36 cellular contexts compared by ENCODE assay signal in genomic region chr6:44080561-44081521, GRCh38. TPM values are rescaled to one million over a fixed set of nuclear protein-coding genes. Genes with fewer than 3 reads are reported as not detected.
DNase-seq lines count a peak whose midpoint lies in the region; ATAC-seq and TF ChIP-seq lines count a peak whose summit lies in the region.
"Had no signal": no experiment of that assay in that cellular context is flagged by ENCODE, and none has a peak within 500 bp of the region (broad histone marks: within the 10 kb centered on the region; RNA-seq: fewer than 3 reads in every experiment).

No MANE protein-coding gene starts in this region.

- TF ChIP-seq CTCF in MM.1S (IDR thresholded peaks at IDR 0.05; ENCODE audit: low read length), result no peak
- no peak for TF ChIP-seq CTCF in Caco-2 (IDR thresholded peaks at IDR 0.05; ENCODE audit: insufficient read depth in 1 of 2, low read depth in 1 of 2, low read length in 1 of 2, severe bottlenecking in 1 of 2, unreplicated experiment in 1 of 2)
- no peak for TF ChIP-seq CTCF in vagina (IDR thresholded peaks at IDR 0.05)

- no peak overlapping the region for H3K4me2 ChIP-seq in MM.1S (ENCODE audit: low read depth, low read length)
- H3K4me2 ChIP-seq: PC-9 had no signal

- H3K36me3 Mint-ChIP-seq in activated CD4-positive, alpha-beta T cell treated with anti-CD3 and anti-CD28 coated beads, Interleukin-2, amount 10 ng/mL, durations not matched to agents 24 days and 14 days (ENCODE audit: low read depth), result no peaks in the 10 kb centered on the region
- H3K36me3 Mint-ChIP-seq in activated T-helper 1 cell treated with anti-CD3 and anti-CD28 coated beads, Interleukin-12 subunit alpha, Interleukin-12 subunit beta, Interleukin-2, Interleukin-4 antibody, amounts not matched to agents 30 ng/mL and 10 ng/mL and 1 ng/mL, durations not matched to agents 14 hours and 24 hours and 36 hours (ENCODE audit: low read depth), result no peaks in the 10 kb centered on the region
- no peaks in the 10 kb centered on the region for H3K36me3 Mint-ChIP-seq in stimulated activated effector memory CD8-positive, alpha-beta T cell treated with anti-CD3 and anti-CD28 coated beads, Interleukin-12 subunit alpha, Interleukin-12 subunit beta, amount 100 ng/mL, for 72 hours
- H3K36me3 Mint-ChIP-seq in Caco-2 (ENCODE audit: insufficient read depth, unreplicated experiment), result no peaks in the 10 kb centered on the region
- H3K36me3 Mint-ChIP-seq: activated naive CD4-positive, alpha-beta T cell treated with anti-CD3 and anti-CD28 coated beads, Interleukin-2, amount 50 U/mL, for 72 hours; IgD-negative memory B cell; naive thymus-derived CD4-positive, alpha-beta T cell had no signal

- POLR2A ChIA-PET in Caco-2 (lab: Charles Lee), result no interaction called here

- H3K27ac Mint-ChIP-seq in activated CD4-positive, alpha-beta T cell treated with anti-CD3 and anti-CD28 coated beads, Interleukin-2, amount 10 ng/mL, durations not matched to agents 24 days and 14 days, result peak overlapping the region; percentile 63
- peak overlapping the region; percentile 55 for H3K27ac Mint-ChIP-seq in activated T-helper 1 cell treated with anti-CD3 and anti-CD28 coated beads, Interleukin-12 subunit alpha, Interleukin-12 subunit beta, Interleukin-2, Interleukin-4 antibody, amounts not matched to agents 30 ng/mL and 10 ng/mL and 1 ng/mL, durations not matched to agents 14 hours and 24 hours and 36 hours
- H3K27ac Mint-ChIP-seq in stimulated activated effector memory CD8-positive, alpha-beta T cell treated with anti-CD3 and anti-CD28 coated beads, Interleukin-12 subunit alpha, Interleukin-12 subunit beta, amount 100 ng/mL, for 72 hours, result peak overlapping the region; percentile 20
- H3K27ac Mint-ChIP-seq in Caco-2 (ENCODE audit: unreplicated experiment), result no peak overlapping the region
- H3K27ac Mint-ChIP-seq: activated CD8-positive, alpha-beta T cell treated with anti-CD3 and anti-CD28 coated beads for 36 hours; activated naive CD4-positive, alpha-beta T cell treated with anti-CD3 and anti-CD28 coated beads, Interleukin-2, amount 50 U/mL, for 72 hours; activated T-helper 17 cell treated with anti-CD3 and anti-CD28 coated beads, Interleukin-2, amount 50 U/mL, for 72 hours; CD4-positive, alpha-beta T cell; IgD-negative memory B cell; progenitor cell of endocrine pancreas; T-helper 17 cell had no signal

- H3K4me3 ChIP-seq in MM.1S (ENCODE audit: low read length) (no peak overlapping the region), Caco-2 (ENCODE audit: low read depth, low read length) (no peak overlapping the region), vagina (no peak overlapping the region)
- H3K4me3 ChIP-seq: GM23248, lung, PC-9, sigmoid colon, transverse colon had no signal

- no peak overlapping the region for H3K27ac ChIP-seq in MM.1S (ENCODE audit: low read length)
- H3K27ac ChIP-seq in vagina, result no peak overlapping the region
- H3K27ac ChIP-seq: GM23248, PC-9, sigmoid colon, transverse colon had no signal

- H3K79me2 ChIP-seq in MM.1S (ENCODE audit: low read length), result no peaks in the 10 kb centered on the region

- no peaks in the 10 kb centered on the region for H3K9me3 Mint-ChIP-seq in activated CD4-positive, alpha-beta T cell treated with anti-CD3 and anti-CD28 coated beads, Interleukin-2, amount 10 ng/mL, durations not matched to agents 24 days and 14 days
- H3K9me3 Mint-ChIP-seq in activated T-helper 1 cell treated with anti-CD3 and anti-CD28 coated beads, Interleukin-12 subunit alpha, Interleukin-12 subunit beta, Interleukin-2, Interleukin-4 antibody, amounts not matched to agents 30 ng/mL and 10 ng/mL and 1 ng/mL, durations not matched to agents 14 hours and 24 hours and 36 hours, result no peaks in the 10 kb centered on the region
- no peaks in the 10 kb centered on the region for H3K9me3 Mint-ChIP-seq in stimulated activated effector memory CD8-positive, alpha-beta T cell treated with anti-CD3 and anti-CD28 coated beads, Interleukin-12 subunit alpha, Interleukin-12 subunit beta, amount 100 ng/mL, for 72 hours
- no peaks in the 10 kb centered on the region for H3K9me3 Mint-ChIP-seq in Caco-2 (ENCODE audit: unreplicated experiment)
- H3K9me3 Mint-ChIP-seq: activated CD8-positive, alpha-beta T cell treated with anti-CD3 and anti-CD28 coated beads for 36 hours; activated naive CD4-positive, alpha-beta T cell treated with anti-CD3 and anti-CD28 coated beads, Interleukin-2, amount 50 U/mL, for 72 hours; activated T-helper 17 cell treated with anti-CD3 and anti-CD28 coated beads, Interleukin-2, amount 50 U/mL, for 72 hours; CD4-positive, alpha-beta T cell; IgD-negative memory B cell; naive thymus-derived CD4-positive, alpha-beta T cell had no signal

- H2AFZ ChIP-seq in MM.1S (ENCODE audit: low read length), result 0 out of 2 replicates have a peak overlapping the region, but pooled peaks have one; percentile 45
- H2AFZ ChIP-seq: GM23248, PC-9 had no signal

- intact Hi-C loops in activated CD4-positive, alpha-beta T cell treated with anti-CD3 and anti-CD28 coated beads, Interleukin-2, amount 10 ng/mL, durations not matched to agents 24 days and 14 days (cut with micrococcal nuclease), result no loop called here
- intact Hi-C loops in activated T-helper 1 cell treated with anti-CD3 and anti-CD28 coated beads, Interleukin-12 subunit alpha, Interleukin-12 subunit beta, Interleukin-2, Interleukin-4 antibody, amounts not matched to agents 30 ng/mL and 10 ng/mL and 1 ng/mL, durations not matched to agents 14 hours and 24 hours and 36 hours (cut with micrococcal nuclease), result no loop called here
- intact Hi-C loops in Caco-2 (cut with micrococcal nuclease; ENCODE audit: unreplicated experiment), result no loop called here
- intact Hi-C loops in vagina (cut with DNase I), result no loop called here

- ATAC-seq in stimulated activated effector memory CD8-positive, alpha-beta T cell treated with anti-CD3 and anti-CD28 coated beads, Interleukin-12 subunit alpha, Interleukin-12 subunit beta, amount 100 ng/mL, for 72 hours, result no peak
- ATAC-seq: activated CD8-positive, alpha-beta T cell treated with anti-CD3 and anti-CD28 coated beads for 36 hours; activated naive CD4-positive, alpha-beta T cell treated with anti-CD3 and anti-CD28 coated beads, Interleukin-2, amount 50 U/mL, for 72 hours; activated T-helper 17 cell treated with anti-CD3 and anti-CD28 coated beads, Interleukin-2, amount 50 U/mL, for 72 hours; left cardiac atrium; naive thymus-derived CD4-positive, alpha-beta T cell; SK-N-SH treated with all-trans-retinoic acid at 6 μM for 48 hours; T-helper 17 cell had no signal

- no peaks in the 10 kb centered on the region for H3F3A ChIP-seq in MM.1S (ENCODE audit: insufficient read depth, low read length)

- CTCF ChIA-PET in Caco-2 (lab: Charles Lee), result no interaction called here

- no peaks in the 10 kb centered on the region for H3K27me3 Mint-ChIP-seq in activated CD4-positive, alpha-beta T cell treated with anti-CD3 and anti-CD28 coated beads, Interleukin-2, amount 10 ng/mL, durations not matched to agents 24 days and 14 days
- peaks cover 7% of the 10 kb centered on the region for H3K27me3 Mint-ChIP-seq in activated T-helper 1 cell treated with anti-CD3 and anti-CD28 coated beads, Interleukin-12 subunit alpha, Interleukin-12 subunit beta, Interleukin-2, Interleukin-4 antibody, amounts not matched to agents 30 ng/mL and 10 ng/mL and 1 ng/mL, durations not matched to agents 14 hours and 24 hours and 36 hours (ENCODE audit: insufficient read depth)
- no peaks in the 10 kb centered on the region for H3K27me3 Mint-ChIP-seq in Caco-2 (ENCODE audit: insufficient read depth, unreplicated experiment)

- no peaks in the 10 kb centered on the region for H3K9me2 ChIP-seq in MM.1S (replicated peaks; ENCODE audit: insufficient read depth, low read length)

- DNase-seq in activated CD4-positive, alpha-beta T cell treated with anti-CD3 and anti-CD28 coated beads, Interleukin-2, amount 10 ng/mL, durations not matched to agents 24 days and 14 days, result peak; percentile 73
- no peak for DNase-seq in activated CD4-positive, alpha-beta T cell treated with anti-CD3 and anti-CD28 coated beads, Interleukin-2, amount 50 U/mL, for 48 hours
- DNase-seq in MM.1S (peak; percentile 25), Caco-2 (no peak), vagina (ENCODE audit: extremely low spot score in 2 of 2) (no peak), DMS79 (lab: John Stamatoyannopoulos, UW) (no peak)
- DNase-seq in activated T-helper 1 cell treated with anti-CD3 and anti-CD28 coated beads, Interleukin-12 subunit alpha, Interleukin-12 subunit beta, Interleukin-2, Interleukin-4 antibody, amounts not matched to agents 30 ng/mL and 10 ng/mL and 1 ng/mL, durations not matched to agents 14 hours and 24 hours and 36 hours (ENCODE audit: low spot score), result peak; percentile 22
- no peak for DNase-seq in stimulated activated effector memory CD8-positive, alpha-beta T cell treated with anti-CD3 and anti-CD28 coated beads, Interleukin-12 subunit alpha, Interleukin-12 subunit beta, amount 100 ng/mL, for 72 hours (ENCODE audit: low spot score in 2 of 2)
- DNase-seq: activated CD4-positive, alpha-beta T cell treated with anti-CD3 and anti-CD28 coated beads for 1 hour; activated CD8-positive, alpha-beta T cell treated with anti-CD3 and anti-CD28 coated beads for 36 hours; anterior cingulate cortex; CD4-positive, alpha-beta T cell; DMS 273 treated with DMSO at 0.1 percent for 48 hours; effector CD4-positive, alpha-beta T cell; GM23248; hippocampal formation; left cardiac atrium; naive thymus-derived CD4-positive, alpha-beta T cell; NCI-H1105; NCI-H187; NCI-H2171 treated with DMSO at 0.1 percent for 48 hours; NCI-H524; NK-92 treated with Interleukin-12 subunit alpha and Interleukin-12 subunit beta, amount 100 ng/mL, for 24 hours; nucleus accumbens; PC-9; sigmoid colon; stimulated activated CD4-positive, alpha-beta T cell treated with anti-CD3 and anti-CD28 coated beads, Interleukin-12 subunit alpha, Interleukin-12 subunit beta, amount 100 ng/mL, for 4 hours; stimulated activated CD4-positive, alpha-beta T cell treated with anti-CD3 and anti-CD28 coated beads, Interleukin-4, amount 100 ng/mL, for 1 hour; T-helper 17 cell; transverse colon had no signal

- H4K20me1 ChIP-seq in MM.1S (ENCODE audit: insufficient read depth, low read length), result no peaks in the 10 kb centered on the region

- H3K4me1 Mint-ChIP-seq in activated CD4-positive, alpha-beta T cell treated with anti-CD3 and anti-CD28 coated beads, Interleukin-2, amount 10 ng/mL, durations not matched to agents 24 days and 14 days, result peaks cover 13% of the 10 kb centered on the region
- peaks cover 12% of the 10 kb centered on the region for H3K4me1 Mint-ChIP-seq in activated T-helper 1 cell treated with anti-CD3 and anti-CD28 coated beads, Interleukin-12 subunit alpha, Interleukin-12 subunit beta, Interleukin-2, Interleukin-4 antibody, amounts not matched to agents 30 ng/mL and 10 ng/mL and 1 ng/mL, durations not matched to agents 14 hours and 24 hours and 36 hours (ENCODE audit: low read depth)
- H3K4me1 Mint-ChIP-seq in stimulated activated effector memory CD8-positive, alpha-beta T cell treated with anti-CD3 and anti-CD28 coated beads, Interleukin-12 subunit alpha, Interleukin-12 subunit beta, amount 100 ng/mL, for 72 hours, result peaks cover 6% of the 10 kb centered on the region
- H3K4me1 Mint-ChIP-seq in Caco-2 (ENCODE audit: low read depth, unreplicated experiment), result peaks cover 7% of the 10 kb centered on the region
- H3K4me1 Mint-ChIP-seq: activated T-helper 17 cell treated with anti-CD3 and anti-CD28 coated beads, Interleukin-2, amount 50 U/mL, for 72 hours had no signal

- no TSS peak for BruUV-seq in Caco-2 (replicated peaks; lab: Mats Ljungman, UMichigan)

- H3K4me1 ChIP-seq in MM.1S (ENCODE audit: low read length) (peaks cover 15% of the 10 kb centered on the region), Caco-2 (no peaks in the 10 kb centered on the region), vagina (peaks cover 26% of the 10 kb centered on the region)

- H3K9me3 ChIP-seq in MM.1S (replicated peaks; ENCODE audit: insufficient read depth, low read length) (no peaks in the 10 kb centered on the region), Caco-2 (no peaks in the 10 kb centered on the region), vagina (no peaks in the 10 kb centered on the region)
- H3K9me3 ChIP-seq: sigmoid colon, transverse colon had no signal

- TF ChIP-seq POLR2A in vagina (IDR thresholded peaks at IDR 0.05), result no peak

- no peaks in the 10 kb centered on the region for H3K27me3 ChIP-seq in MM.1S (replicated peaks; ENCODE audit: insufficient read depth, low read length)
- no peaks in the 10 kb centered on the region for H3K27me3 ChIP-seq in Caco-2 (replicated peaks; ENCODE audit: control insufficient read depth, insufficient read depth, low read length)
- H3K27me3 ChIP-seq in vagina, result no peaks in the 10 kb centered on the region

- H3K36me3 ChIP-seq in MM.1S (replicated peaks; ENCODE audit: insufficient read depth, low read length), result no peaks in the 10 kb centered on the region
- no peaks in the 10 kb centered on the region for H3K36me3 ChIP-seq in Caco-2 (ENCODE audit: control insufficient read depth, insufficient read depth, low read length)
- no peaks in the 10 kb centered on the region for H3K36me3 ChIP-seq in vagina
- H3K36me3 ChIP-seq: sigmoid colon, transverse colon had no signal

- H3K4me3 Mint-ChIP-seq in activated CD4-positive, alpha-beta T cell treated with anti-CD3 and anti-CD28 coated beads, Interleukin-2, amount 10 ng/mL, durations not matched to agents 24 days and 14 days, result peak overlapping the region; percentile 40
- no peak overlapping the region for H3K4me3 Mint-ChIP-seq in activated T-helper 1 cell treated with anti-CD3 and anti-CD28 coated beads, Interleukin-12 subunit alpha, Interleukin-12 subunit beta, Interleukin-2, Interleukin-4 antibody, amounts not matched to agents 30 ng/mL and 10 ng/mL and 1 ng/mL, durations not matched to agents 14 hours and 24 hours and 36 hours
- H3K4me3 Mint-ChIP-seq in stimulated activated effector memory CD8-positive, alpha-beta T cell treated with anti-CD3 and anti-CD28 coated beads, Interleukin-12 subunit alpha, Interleukin-12 subunit beta, amount 100 ng/mL, for 72 hours, result no peak overlapping the region
- no peak overlapping the region for H3K4me3 Mint-ChIP-seq in Caco-2 (ENCODE audit: unreplicated experiment)
- H3K4me3 Mint-ChIP-seq: activated CD8-positive, alpha-beta T cell treated with anti-CD3 and anti-CD28 coated beads for 36 hours; activated T-helper 17 cell treated with anti-CD3 and anti-CD28 coated beads, Interleukin-2, amount 50 U/mL, for 72 hours; CD4-positive, alpha-beta T cell; IgD-negative memory B cell; naive thymus-derived CD4-positive, alpha-beta T cell; T-helper 17 cell had no signal

- H3K9ac ChIP-seq in MM.1S (ENCODE audit: low read length), result no peak overlapping the region
- H3K9ac ChIP-seq: GM23248 had no signal

RNA-seq across cellular contexts. Expression of gene MRPL14, which starts 46.4 kb away (rescaled TPM):
- 65.6 and 67.5 TPM in 2 replicates for total RNA-seq in activated CD4-positive, alpha-beta T cell treated with anti-CD3 and anti-CD28 coated beads, Interleukin-2, amount 10 ng/mL, durations not matched to agents 24 days and 14 days
- total RNA-seq in activated T-helper 1 cell treated with anti-CD3 and anti-CD28 coated beads, Interleukin-12 subunit alpha, Interleukin-12 subunit beta, Interleukin-2, Interleukin-4 antibody, amounts not matched to agents 30 ng/mL and 10 ng/mL and 1 ng/mL, durations not matched to agents 14 hours and 24 hours and 36 hours, result 62.6 and 68.6 TPM in 2 replicates
- total RNA-seq in Caco-2 (2022) (87.6 and 92.2 TPM in 2 replicates), vagina (36.1 TPM)

RNA-seq across cellular contexts. Expression of gene TMEM63B, which starts 46.5 kb away (rescaled TPM):
- total RNA-seq in activated CD4-positive, alpha-beta T cell treated with anti-CD3 and anti-CD28 coated beads, Interleukin-2, amount 10 ng/mL, durations not matched to agents 24 days and 14 days, result 17.8 and 19.7 TPM in 2 replicates
- 17.0 and 20.7 TPM in 2 replicates for total RNA-seq in activated T-helper 1 cell treated with anti-CD3 and anti-CD28 coated beads, Interleukin-12 subunit alpha, Interleukin-12 subunit beta, Interleukin-2, Interleukin-4 antibody, amounts not matched to agents 30 ng/mL and 10 ng/mL and 1 ng/mL, durations not matched to agents 14 hours and 24 hours and 36 hours
- 28.2 and 28.4 TPM in 2 replicates for total RNA-seq in Caco-2 (2022)
- total RNA-seq in vagina, result 32.4 TPM

Comparison
In these comparisons a context has a peak if more than half of its experiments do, and no peak if none do; other contexts are left out.
1. DNase-seq: peak in activated CD4-positive, alpha-beta T cell treated with anti-CD3 and anti-CD28 coated beads, Interleukin-2, amount 10 ng/mL, durations not matched to agents 24 days and 14 days (single experiment), MM.1S (single experiment) and activated T-helper 1 cell treated with anti-CD3 and anti-CD28 coated beads, Interleukin-12 subunit alpha, Interleukin-12 subunit beta, Interleukin-2, Interleukin-4 antibody, amounts not matched to agents 30 ng/mL and 10 ng/mL and 1 ng/mL, durations not matched to agents 14 hours and 24 hours and 36 hours (single experiment); none in activated CD4-positive, alpha-beta T cell treated with anti-CD3 and anti-CD28 coated beads, Interleukin-2, amount 50 U/mL, for 48 hours (0 of 2), stimulated activated effector memory CD8-positive, alpha-beta T cell treated with anti-CD3 and anti-CD28 coated beads, Interleukin-12 subunit alpha, Interleukin-12 subunit beta, amount 100 ng/mL, for 72 hours (0 of 2), Caco-2 (0 of 2), vagina (0 of 2) and DMS79 (single experiment).